ENCODE assay signal across 27 cellular contexts in genomic region chr6:138293996-138294395, GRCh38.
"Had no signal": no experiment of that assay in that cellular context is flagged by ENCODE, and none has a peak within 500 bp of the region (broad histone marks: within the 10 kb centered on the region; RNA-seq: fewer than 3 reads in every experiment).

No MANE protein-coding gene starts in this region.

- H3K27ac Mint-ChIP-seq: activated CD4-positive, alpha-beta memory T cell treated with anti-CD3 and anti-CD28 coated beads for 36 hours; activated CD4-positive, alpha-beta T cell treated with anti-CD3 and anti-CD28 coated beads, Interleukin-2, amount 10 ng/mL, durations not matched to agents 24 days and 14 days; activated naive CD4-positive, alpha-beta T cell treated with anti-CD3 and anti-CD28 coated beads for 36 hours; activated naive CD8-positive, alpha-beta T cell treated with anti-CD3 and anti-CD28 coated beads for 36 hours; activated T-helper 1 cell treated with anti-CD3 and anti-CD28 coated beads, Interleukin-12 subunit alpha, Interleukin-12 subunit beta, Interleukin-2, Interleukin-4 antibody, amounts not matched to agents 30 ng/mL and 10 ng/mL and 1 ng/mL, durations not matched to agents 14 hours and 24 hours and 36 hours; brain; natural killer cell had no signal

- H3K4me1 Mint-ChIP-seq: brain, natural killer cell had no signal

- H3K27me3 ChIP-seq: adrenal gland, esophagus squamous epithelium, gastroesophageal sphincter, hepatocyte, testis, transverse colon, uterus had no signal

- H3K27me3 Mint-ChIP-seq: activated CD4-positive, alpha-beta T cell treated with anti-CD3 and anti-CD28 coated beads, Interleukin-2, amount 10 ng/mL, durations not matched to agents 24 days and 14 days; brain had no signal

- H3K36me3 ChIP-seq: adrenal gland, esophagus squamous epithelium, gastroesophageal sphincter, transverse colon, uterus had no signal

- H3K4me2 ChIP-seq: hepatocyte had no signal

- DNase-seq: activated CD4-positive, alpha-beta memory T cell treated with anti-CD3 and anti-CD28 coated beads for 36 hours; activated CD4-positive, alpha-beta T cell treated with anti-CD3 and anti-CD28 coated beads, Interleukin-2, amount 10 ng/mL, durations not matched to agents 24 days and 14 days; activated CD4-positive, CD25-positive, alpha-beta regulatory T cell treated with anti-CD3 and anti-CD28 coated beads, Interleukin-2, amount 50 U/mL, for 72 hours; activated CD8-positive, alpha-beta memory T cell treated with anti-CD3 and anti-CD28 coated beads, Interleukin-2, amount 50 U/mL, for 4 hours; activated effector memory CD4-positive, alpha-beta T cell treated with anti-CD3 and anti-CD28 coated beads, Interleukin-2, amount 50 U/mL, for 16 hours; activated naive CD4-positive, alpha-beta T cell treated with anti-CD3 and anti-CD28 coated beads for 36 hours; activated naive CD8-positive, alpha-beta T cell treated with anti-CD3 and anti-CD28 coated beads for 36 hours; activated T-cell treated with anti-CD3 and anti-CD28 coated beads, Interleukin-2, amount 50 U/mL, for 1 hour; adrenal gland; aorta; esophagus squamous epithelium; kidney; left colon; midbrain; natural killer cell; right cardiac atrium; stimulated activated CD4-positive, alpha-beta T cell treated with anti-CD3 and anti-CD28 coated beads, Interleukin-4, amount 100 ng/mL, for 1 hour; stimulated activated naive CD8-positive, alpha-beta T cell treated with anti-CD3 and anti-CD28 coated beads, Interleukin-15, Interleukin-2, amounts not matched to agents 100 U/mL and 50 U/mL, for 24 hours; T-helper 2 cell; testis; transverse colon; uterus had no signal

- H2AFZ ChIP-seq: hepatocyte had no signal

- H3K79me2 ChIP-seq: hepatocyte had no signal

- H3K4me3 Mint-ChIP-seq: activated CD4-positive, alpha-beta memory T cell treated with anti-CD3 and anti-CD28 coated beads for 36 hours; activated CD4-positive, alpha-beta T cell treated with anti-CD3 and anti-CD28 coated beads, Interleukin-2, amount 10 ng/mL, durations not matched to agents 24 days and 14 days; activated naive CD4-positive, alpha-beta T cell treated with anti-CD3 and anti-CD28 coated beads for 36 hours; activated naive CD8-positive, alpha-beta T cell treated with anti-CD3 and anti-CD28 coated beads for 36 hours; activated T-helper 1 cell treated with anti-CD3 and anti-CD28 coated beads, Interleukin-12 subunit alpha, Interleukin-12 subunit beta, Interleukin-2, Interleukin-4 antibody, amounts not matched to agents 30 ng/mL and 10 ng/mL and 1 ng/mL, durations not matched to agents 14 hours and 24 hours and 36 hours; brain; natural killer cell had no signal

- H3K27ac ChIP-seq: adrenal gland, coronary artery, esophagus squamous epithelium, gastroesophageal sphincter, hepatocyte, testis, transverse colon, uterus had no signal

- H3K36me3 Mint-ChIP-seq: activated CD4-positive, alpha-beta memory T cell treated with anti-CD3 and anti-CD28 coated beads for 36 hours; activated naive CD8-positive, alpha-beta T cell treated with anti-CD3 and anti-CD28 coated beads for 36 hours; natural killer cell had no signal

- ATAC-seq: gastroesophageal sphincter; left colon; natural killer cell; stimulated activated naive CD8-positive, alpha-beta T cell treated with anti-CD3 and anti-CD28 coated beads, Interleukin-15, Interleukin-2, amounts not matched to agents 100 U/mL and 50 U/mL, for 24 hours had no signal

- FAIRE-seq: kidney had no signal

- H3K4me1 ChIP-seq: adrenal gland, esophagus squamous epithelium, gastroesophageal sphincter, testis, transverse colon, uterus had no signal

- H3K4me3 ChIP-seq: adrenal gland, coronary artery, esophagus squamous epithelium, gastroesophageal sphincter, hepatocyte, testis, transverse colon, uterus had no signal

- H3K9me3 Mint-ChIP-seq: activated CD4-positive, alpha-beta memory T cell treated with anti-CD3 and anti-CD28 coated beads for 36 hours; activated CD4-positive, alpha-beta T cell treated with anti-CD3 and anti-CD28 coated beads, Interleukin-2, amount 10 ng/mL, durations not matched to agents 24 days and 14 days; activated naive CD4-positive, alpha-beta T cell treated with anti-CD3 and anti-CD28 coated beads for 36 hours; activated naive CD8-positive, alpha-beta T cell treated with anti-CD3 and anti-CD28 coated beads for 36 hours; activated T-helper 1 cell treated with anti-CD3 and anti-CD28 coated beads, Interleukin-12 subunit alpha, Interleukin-12 subunit beta, Interleukin-2, Interleukin-4 antibody, amounts not matched to agents 30 ng/mL and 10 ng/mL and 1 ng/mL, durations not matched to agents 14 hours and 24 hours and 36 hours; brain; natural killer cell had no signal

- H3K9me3 ChIP-seq: adrenal gland, esophagus squamous epithelium, gastroesophageal sphincter, testis, transverse colon, uterus had no signal
